ENCODE assay signal across 10 cellular contexts in genomic region chr17:30812218-30813177, GRCh38. TPM values are rescaled to one million over a fixed set of nuclear protein-coding genes. Genes with fewer than 3 reads are reported as not detected.
A peak's percentile ranks its signal among the peaks of the same experiment; 100 is the strongest.
DNase-seq lines count a peak whose midpoint lies in the region; ATAC-seq and TF ChIP-seq lines count a peak whose summit lies in the region.
"Had no signal": no experiment of that assay in that cellular context is flagged by ENCODE, and none has a peak within 500 bp of the region (broad histone marks: within the 10 kb centered on the region; RNA-seq: fewer than 3 reads in every experiment).

No MANE protein-coding gene starts in this region.

- H3K4me1 Mint-ChIP-seq in immature natural killer cell (peaks cover 62 to 64% of the 10 kb centered on the region in 2 donors), GM23338 (peaks cover 10% of the 10 kb centered on the region; the same call in 2 of the 3 replicates)

- peak; percentile 27 for DNase-seq in stimulated activated CD4-positive, alpha-beta T cell treated with anti-CD3 and anti-CD28 coated beads, Interleukin-4, amount 100 ng/mL, for 24 hours
- DNase-seq in stimulated activated CD4-positive, alpha-beta T cell treated with anti-CD3 and anti-CD28 coated beads, Interleukin-4, amount 100 ng/mL, for 1 hour, result no peak
- DNase-seq in activated T-cell treated with anti-CD3 and anti-CD28 coated beads, Interleukin-2, amount 50 U/mL, for 48 hours, result peak; percentile 33 to 39
- no peak for DNase-seq in immature natural killer cell
- DNase-seq in NCI-H1105 (lab: John Stamatoyannopoulos, UW), result no peak
- DNase-seq in dedifferentiated amniotic fluid mesenchymal stem cell (ENCODE audit: extremely low spot score), result no peak
- DNase-seq in GM23338 (ENCODE audit: low spot score), result no peak
- DNase-seq: NCI-H446 treated with DMSO at 0.1 percent for 48 hours had no signal

- no peaks in the 10 kb centered on the region; the same call in 1 of the 2 replicates for H3K36me3 ChIP-seq in GM23338 (ENCODE audit: insufficient read depth)

- H3K9me2 ChIP-seq in GM23338 (ENCODE audit: insufficient read depth), result no peaks in the 10 kb centered on the region

- no peak overlapping the region for H3K4me3 ChIP-seq in GM23338
- H3K4me3 ChIP-seq: esophagus muscularis mucosa had no signal

- no peak overlapping the region for H2AFZ ChIP-seq in GM23338

- peak overlapping the region in 3 of 5 donors; percentile 22 to 45 (median 25) for H3K4me3 Mint-ChIP-seq in immature natural killer cell
- no peak overlapping the region for H3K4me3 Mint-ChIP-seq in GM23338

- H3K27ac ChIP-seq in GM23338 (ENCODE audit: low read depth), result no peak overlapping the region
- H3K27ac ChIP-seq: esophagus muscularis mucosa had no signal

- H3K36me3 Mint-ChIP-seq in immature natural killer cell (peaks cover 0 to 4% (median 0%) of the 10 kb centered on the region in 3 donors), GM23338 (ENCODE audit: low read depth) (peaks cover 11% of the 10 kb centered on the region; the same call in 2 of the 3 replicates)

- TF ChIP-seq CTCF in GM23338 (conservative IDR thresholded peaks at IDR 0.05; ENCODE audit: low read depth in 2 of 2), result no peak

- H3K27ac Mint-ChIP-seq in immature natural killer cell (peak overlapping the region; percentile 75 to 93 (median 86)), GM23338 (no peak overlapping the region; the same call in 1 of the 2 replicates)

- no peaks in the 10 kb centered on the region for H3F3A ChIP-seq in GM23338 (replicated peaks; ENCODE audit: low read depth)

- ATAC-seq in HG02840 (IDR thresholded peaks at IDR 0.05; ENCODE audit: low FRiP score, unreplicated experiment) (no peak), GM23338 (no peak)

- H3K4me2 ChIP-seq in GM23338, result no peak overlapping the region

- H3K27me3 Mint-ChIP-seq in immature natural killer cell (ENCODE audit: low read depth in 3 of 3), result peaks cover 0 to 3% (median 2%) of the 10 kb centered on the region in 3 donors
- no peaks in the 10 kb centered on the region for H3K27me3 Mint-ChIP-seq in GM23338 (ENCODE audit: insufficient read depth, low read depth, poor library complexity)

- H3K9me3 Mint-ChIP-seq in immature natural killer cell, result no peaks in the 10 kb centered on the region
- H3K9me3 Mint-ChIP-seq in GM23338, result no peaks in the 10 kb centered on the region

- peaks cover 32% of the 10 kb centered on the region for H4K20me1 ChIP-seq in GM23338 (replicated peaks; ENCODE audit: insufficient read depth)

- peaks cover 94% of the 10 kb centered on the region for H3K79me2 ChIP-seq in GM23338 (replicated peaks; ENCODE audit: insufficient read depth)

- H3K27me3 ChIP-seq in GM23338 (ENCODE audit: insufficient read depth), result no peaks in the 10 kb centered on the region
- H3K27me3 ChIP-seq: esophagus muscularis mucosa had no signal

- H3K4me1 ChIP-seq in GM23338 (ENCODE audit: insufficient read depth), result peaks cover 5% of the 10 kb centered on the region; the same call in 1 of the 2 replicates

TF ChIP-seq in GM23338, 12 proteins besides CTCF, POLR2A, EP300 and RAD21:
- TF ChIP-seq ZNF462 (CRISPR knock-in tag; IDR thresholded peaks at IDR 0.05) (no peak), ZNF114 (CRISPR knock-in tag; IDR thresholded peaks at IDR 0.05) (no peak), CREB1 (CRISPR knock-in tag; IDR thresholded peaks at IDR 0.05; ENCODE audit: low read depth) (no peak), STAT1 (IDR thresholded peaks at IDR 0.05; ENCODE audit: unreplicated experiment) (no peak)

RNA-seq across cellular contexts. Expression of gene CRLF3, which starts 12.0 kb away (rescaled TPM):
- polyA plus RNA-seq in immature natural killer cell (10 to 100 TPM; 85.8 to 98.7 (median 97.8) TPM), GM23338 (2016; fragmentation: Nextera tagmentation; extraction: Ambion mirVana) (28.6 and 31.7 TPM in 2 replicates)
- total RNA-seq in GM23338 (2014; rRNA removed; shearing (Covaris generic)), result 24.2 and 25.1 TPM in 2 replicates

RNA-seq across cellular contexts. Expression of gene ATAD5, which starts 19.3 kb away (rescaled TPM):
- polyA plus RNA-seq in immature natural killer cell (1 to 10 TPM; 1.7 to 2.5 (median 1.8) TPM), GM23338 (2016; fragmentation: Nextera tagmentation; extraction: Ambion mirVana) (21.1 and 30.9 TPM in 2 replicates)
- total RNA-seq in GM23338 (2014; rRNA removed; shearing (Covaris generic)), result 22.7 and 24.2 TPM in 2 replicates

Comparison
In these comparisons a context has a peak if more than half of its experiments do, and no peak if none do; other contexts are left out.
1. DNase-seq: peak in stimulated activated CD4-positive, alpha-beta T cell treated with anti-CD3 and anti-CD28 coated beads, Interleukin-4, amount 100 ng/mL, for 24 hours (single experiment) and activated T-cell treated with anti-CD3 and anti-CD28 coated beads, Interleukin-2, amount 50 U/mL, for 48 hours (2 of 2); none in stimulated activated CD4-positive, alpha-beta T cell treated with anti-CD3 and anti-CD28 coated beads, Interleukin-4, amount 100 ng/mL, for 1 hour (single experiment), immature natural killer cell (0 of 3), NCI-H1105 (single experiment), dedifferentiated amniotic fluid mesenchymal stem cell (single experiment) and GM23338 (single experiment).